Comparison of ENCODE assay signal across 8 cellular contexts in genomic region chrX:46758956-46759644, GRCh38. TPM values are rescaled to one million over a fixed set of nuclear protein-coding genes. Genes with fewer than 3 reads are reported as not detected.
A peak's percentile ranks its signal among the peaks of the same experiment; 100 is the strongest.
DNase-seq lines count a peak whose midpoint lies in the region; ATAC-seq and TF ChIP-seq lines count a peak whose summit lies in the region.

Gene SLC9A7, minus strand, starts transcription at chrX:46759118. Its CDS starts 89 bp downstream, at chrX:46759029.

- H3K36me3 ChIP-seq in effector memory CD4-positive, alpha-beta T cell (ENCODE audit: control insufficient read depth, insufficient read depth, low read length) = no peaks in the 10 kb centered on the region

- no peaks in the 10 kb centered on the region for H3K9me3 ChIP-seq in effector memory CD4-positive, alpha-beta T cell (ENCODE audit: control insufficient read depth, low read length)

- H3K27ac Mint-ChIP-seq in CD14-positive monocyte = peak within 1 kb of the TSS in 6 of 7 donors; percentile 3 to 80 (median 56)
- H3K27ac Mint-ChIP-seq in activated CD8-positive, alpha-beta T cell treated with anti-CD3 and anti-CD28 coated beads, Interleukin-2, amount 10 ng/mL, durations not matched to agents 7 days and 5 days = peak within 1 kb of the TSS; percentile 85

- H3K27me3 ChIP-seq in effector memory CD4-positive, alpha-beta T cell (replicated peaks; ENCODE audit: control insufficient read depth, insufficient read depth, low read length, poor library complexity, severe bottlenecking) = no peaks in the 10 kb centered on the region

- H3K4me1 ChIP-seq in effector memory CD4-positive, alpha-beta T cell (ENCODE audit: control insufficient read depth, insufficient read depth, low read length, poor library complexity, severe bottlenecking) = peaks cover 7% of the 10 kb centered on the region

- H3K27ac ChIP-seq in effector memory CD4-positive, alpha-beta T cell (ENCODE audit: insufficient read depth, low read length, poor library complexity, severe bottlenecking) = no peak within 1 kb of the TSS

- peak within 1 kb of the TSS; percentile 92 to 95 for H3K4me3 Mint-ChIP-seq in CD14-positive monocyte
- peak within 1 kb of the TSS; percentile 88 for H3K4me3 Mint-ChIP-seq in activated CD8-positive, alpha-beta T cell treated with anti-CD3 and anti-CD28 coated beads, Interleukin-2, amount 10 ng/mL, durations not matched to agents 7 days and 5 days

- CTCF ChIA-PET in activated CD8-positive, alpha-beta T cell treated with anti-CD3 and anti-CD28 coated beads, Interleukin-2, amount 10 ng/mL, durations not matched to agents 7 days and 5 days (lab: Charles Lee) = interaction anchor here (0.7 to 3.1 kb wide), 11 partner anchors 10 to 334 kb away, joined by 3 to 20 read pairs (median 3); no protein-coding TSS in a partner anchor

- TF ChIP-seq CTCF in CD14-positive monocyte (IDR thresholded peaks at IDR 0.05) = peak; percentile 78

- peaks cover 0 to 21% (median 9%) of the 10 kb centered on the region in 7 donors for H3K9me3 Mint-ChIP-seq in CD14-positive monocyte
- no peaks in the 10 kb centered on the region for H3K9me3 Mint-ChIP-seq in activated CD8-positive, alpha-beta T cell treated with anti-CD3 and anti-CD28 coated beads, Interleukin-2, amount 10 ng/mL, durations not matched to agents 7 days and 5 days (ENCODE audit: insufficient read depth)

- no peaks in the 10 kb centered on the region for H3K36me3 Mint-ChIP-seq in CD14-positive monocyte
- no peaks in the 10 kb centered on the region for H3K36me3 Mint-ChIP-seq in activated CD8-positive, alpha-beta T cell treated with anti-CD3 and anti-CD28 coated beads, Interleukin-2, amount 10 ng/mL, durations not matched to agents 7 days and 5 days (ENCODE audit: low read depth)

- H3K4me3 ChIP-seq in effector memory CD4-positive, alpha-beta T cell (ENCODE audit: insufficient read depth, low read depth, low read length, poor library complexity, severe bottlenecking) = peak within 1 kb of the TSS; percentile 49

- DNase-seq in CD14-positive monocyte (ENCODE audit: low spot score) = peak; percentile 71
- DNase-seq in NCI-H82 treated with DMSO at 0.1 percent for 48 hours (lab: John Stamatoyannopoulos, UW; ENCODE audit: unreplicated experiment) = peak; percentile 55
- peak; percentile 82 for DNase-seq in activated CD8-positive, alpha-beta T cell treated with anti-CD3 and anti-CD28 coated beads, Interleukin-2, amount 10 ng/mL, durations not matched to agents 7 days and 5 days
- peak; percentile 48 to 62 (median 60) for DNase-seq in effector memory CD4-positive, alpha-beta T cell
- DNase-seq in mesenteric fat pad (ENCODE audit: low spot score) = peak; percentile 93
- DNase-seq in stimulated activated CD8-positive, alpha-beta memory T cell treated with anti-CD3 and anti-CD28 coated beads, Interleukin-15, amount 100 ng/mL, for 24 hours (ENCODE audit: low read depth) = peak; percentile 51

- intact Hi-C loops in CD14-positive monocyte (cut with micrococcal nuclease) = loop anchor here (2.0 kb wide), 2 partner anchors 34 to 38 kb away; no protein-coding TSS in a partner anchor

- H3K4me1 Mint-ChIP-seq in CD14-positive monocyte = peaks cover 38% of the 10 kb centered on the region
- H3K4me1 Mint-ChIP-seq in activated CD8-positive, alpha-beta T cell treated with anti-CD3 and anti-CD28 coated beads, Interleukin-2, amount 10 ng/mL, durations not matched to agents 7 days and 5 days (ENCODE audit: low read depth) = peaks cover 28% of the 10 kb centered on the region

- peak; percentile 63 for ATAC-seq in GM19372 (IDR thresholded peaks at IDR 0.05; ENCODE audit: low read depth, unreplicated experiment)
- ATAC-seq in HG03520 (IDR thresholded peaks at IDR 0.05; ENCODE audit: unreplicated experiment) = peak; percentile 66
- peak; percentile 91 for ATAC-seq in activated CD8-positive, alpha-beta T cell treated with anti-CD3 and anti-CD28 coated beads, Interleukin-2, amount 10 ng/mL, durations not matched to agents 7 days and 5 days

- H3K27me3 Mint-ChIP-seq in CD14-positive monocyte (ENCODE audit: low read depth in 3 of 3) = peaks cover 0 to 19% (median 5%) of the 10 kb centered on the region in 3 donors
- H3K27me3 Mint-ChIP-seq in activated CD8-positive, alpha-beta T cell treated with anti-CD3 and anti-CD28 coated beads, Interleukin-2, amount 10 ng/mL, durations not matched to agents 7 days and 5 days (ENCODE audit: low read depth) = peaks cover 12% of the 10 kb centered on the region

- POLR2A ChIA-PET in activated CD8-positive, alpha-beta T cell treated with anti-CD3 and anti-CD28 coated beads, Interleukin-2, amount 10 ng/mL, durations not matched to agents 7 days and 5 days (lab: Charles Lee) = no interaction called here

RNA-seq across cellular contexts. Expression of gene SLC9A7, which starts in this region (rescaled TPM):
- 1 to 10 TPM in 1 of 2 donors, under 1 TPM in 1; 0.73 to 1.0 TPM for polyA plus RNA-seq in CD14-positive monocyte
- total RNA-seq in activated CD8-positive, alpha-beta T cell treated with anti-CD3 and anti-CD28 coated beads, Interleukin-2, amount 10 ng/mL, durations not matched to agents 7 days and 5 days = 1 to 10 TPM; 3.3 to 3.8 TPM
- total RNA-seq in mesenteric fat pad = 1.3 TPM
